ENCODE assay signal across 9 cellular contexts in the genomic region with DNA sequence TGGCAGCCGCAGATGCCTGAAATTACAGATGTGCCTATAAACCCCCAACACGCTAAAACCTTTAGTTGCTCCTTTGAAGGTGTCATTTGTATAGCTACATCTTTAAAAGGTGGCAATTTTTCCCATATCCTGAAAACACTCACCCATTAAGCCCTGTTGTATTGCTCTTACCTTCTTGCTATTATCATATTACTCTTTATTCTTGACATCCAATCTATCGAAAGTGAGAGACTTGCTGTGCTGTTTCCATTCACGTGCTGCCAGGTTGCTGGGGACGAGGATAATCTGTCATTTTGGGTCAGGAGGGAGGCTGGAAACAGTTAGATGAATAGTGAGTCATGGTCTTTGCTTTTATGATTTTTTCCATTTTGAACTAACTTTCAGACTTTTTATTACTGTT.
"Had no signal": no experiment of that assay in that cellular context is flagged by ENCODE, and none has a peak within 500 bp of the region (broad histone marks: within the 10 kb centered on the region; RNA-seq: fewer than 3 reads in every experiment).

No MANE protein-coding gene starts in this region.

- H3K9me3 Mint-ChIP-seq: GM23338, H9, HFFc6 had no signal

- H2AFZ ChIP-seq: GM23248, GM23338 had no signal

- ATAC-seq: GM23338, HCT116 had no signal

- H3K9ac ChIP-seq: GM23248 had no signal

- H3K36me3 ChIP-seq: HAP-1 had no signal

- H3K27ac Mint-ChIP-seq: GM23338, H9, HFFc6 had no signal

- H3K27ac ChIP-seq: GM23248 had no signal

- H3K4me3 ChIP-seq: GM23248, GM23338, HAP-1 had no signal

- H3K4me1 ChIP-seq: HAP-1 had no signal

- H3K4me2 ChIP-seq: GM23338 had no signal

- H3K4me1 Mint-ChIP-seq: GM23338, H9 had no signal

- DNase-seq: GM23248, GOT3, H7, H9, HCEC 1CT, HFFc6 had no signal

- H3K4me3 Mint-ChIP-seq: GM23338, H9, HFFc6 had no signal
